1 cellular context compared by ENCODE assay signal in genomic region chr2:20422679-20423271, GRCh38.
TF ChIP-seq lines count a peak whose summit lies in the region.

No MANE protein-coding gene starts in this region.

TF ChIP-seq in HepG2, 621 proteins besides CTCF, POLR2A, EP300 and RAD21 (continued from another document):
- peak; percentile 55 for TF ChIP-seq ZBTB33 (CRISPR knock-in tag; IDR thresholded peaks at IDR 0.05)
- TF ChIP-seq TCF7 (IDR thresholded peaks at IDR 0.05; ENCODE audit: low read depth): no peak
- no peak for TF ChIP-seq ZNF180 (CRISPR knock-in tag; IDR thresholded peaks at IDR 0.05; ENCODE audit: borderline replicate concordance, low read depth)
- TF ChIP-seq LRRFIP1 (CRISPR knock-in tag; conservative IDR thresholded peaks at IDR 0.05): no peak
- TF ChIP-seq, protein P1, sequence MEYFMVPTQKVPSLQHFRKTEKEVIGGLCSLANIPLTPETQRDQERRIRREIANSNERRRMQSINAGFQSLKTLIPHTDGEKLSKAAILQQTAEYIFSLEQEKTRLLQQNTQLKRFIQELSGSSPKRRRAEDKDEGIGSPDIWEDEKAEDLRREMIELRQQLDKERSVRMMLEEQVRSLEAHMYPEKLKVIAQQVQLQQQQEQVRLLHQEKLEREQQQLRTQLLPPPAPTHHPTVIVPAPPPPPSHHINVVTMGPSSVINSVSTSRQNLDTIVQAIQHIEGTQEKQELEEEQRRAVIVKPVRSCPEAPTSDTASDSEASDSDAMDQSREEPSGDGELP (IDR thresholded peaks at IDR 0.05; ENCODE audit: borderline replicate concordance, low read depth): peak; percentile 84
- TF ChIP-seq TEAD3 (CRISPR knock-in tag; optimal IDR thresholded peaks at IDR 0.05; ENCODE audit: borderline replicate concordance): peak; percentile 5
- no peak for TF ChIP-seq TFE3 (CRISPR knock-in tag; IDR thresholded peaks at IDR 0.05)
- no peak for TF ChIP-seq HDAC1 (CRISPR knock-in tag; IDR thresholded peaks at IDR 0.05)
- TF ChIP-seq, protein P2, sequence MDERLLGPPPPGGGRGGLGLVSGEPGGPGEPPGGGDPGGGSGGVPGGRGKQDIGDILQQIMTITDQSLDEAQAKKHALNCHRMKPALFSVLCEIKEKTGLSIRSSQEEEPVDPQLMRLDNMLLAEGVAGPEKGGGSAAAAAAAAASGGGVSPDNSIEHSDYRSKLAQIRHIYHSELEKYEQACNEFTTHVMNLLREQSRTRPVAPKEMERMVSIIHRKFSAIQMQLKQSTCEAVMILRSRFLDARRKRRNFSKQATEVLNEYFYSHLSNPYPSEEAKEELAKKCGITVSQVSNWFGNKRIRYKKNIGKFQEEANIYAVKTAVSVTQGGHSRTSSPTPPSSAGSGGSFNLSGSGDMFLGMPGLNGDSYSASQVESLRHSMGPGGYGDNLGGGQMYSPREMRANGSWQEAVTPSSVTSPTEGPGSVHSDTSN (CRISPR knock-in tag; IDR thresholded peaks at IDR 0.05): peak; percentile 40; the same call in 1 of the 2 replicates
- TF ChIP-seq NCOA5 (CRISPR knock-in tag; IDR thresholded peaks at IDR 0.05): no peak
- TF ChIP-seq, protein P3, sequence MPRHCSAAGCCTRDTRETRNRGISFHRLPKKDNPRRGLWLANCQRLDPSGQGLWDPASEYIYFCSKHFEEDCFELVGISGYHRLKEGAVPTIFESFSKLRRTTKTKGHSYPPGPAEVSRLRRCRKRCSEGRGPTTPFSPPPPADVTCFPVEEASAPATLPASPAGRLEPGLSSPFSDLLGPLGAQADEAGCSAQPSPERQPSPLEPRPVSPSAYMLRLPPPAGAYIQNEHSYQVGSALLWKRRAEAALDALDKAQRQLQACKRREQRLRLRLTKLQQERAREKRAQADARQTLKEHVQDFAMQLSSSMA (CRISPR knock-in tag; IDR thresholded peaks at IDR 0.05): no peak
- TF ChIP-seq ZFP36L1 (CRISPR knock-in tag; IDR thresholded peaks at IDR 0.05): no peak
- 0 out of 2 replicates have a peak, but pooled peaks have one; percentile 40 for TF ChIP-seq KDM5B (CRISPR knock-in tag; IDR thresholded peaks at IDR 0.05; ENCODE audit: borderline replicate concordance)
- TF ChIP-seq ZNF790 (CRISPR knock-in tag; IDR thresholded peaks at IDR 0.05; ENCODE audit: borderline replicate concordance): no peak
- no peak for TF ChIP-seq ZNF33B (CRISPR knock-in tag; IDR thresholded peaks at IDR 0.05)
- no peak for TF ChIP-seq NFYB (CRISPR knock-in tag; IDR thresholded peaks at IDR 0.05)
- TF ChIP-seq ZNF136 (CRISPR knock-in tag; IDR thresholded peaks at IDR 0.05; ENCODE audit: low read depth): peak; percentile 81; the same call in 1 of the 2 replicates
- 0 out of 2 replicates have a peak, but pooled peaks have one; percentile 47 for TF ChIP-seq ZNF747 (CRISPR knock-in tag; IDR thresholded peaks at IDR 0.05; ENCODE audit: borderline replicate concordance)
- 0 out of 2 replicates have a peak, but pooled peaks have one; percentile 52 for TF ChIP-seq TGIF2 (CRISPR knock-in tag; IDR thresholded peaks at IDR 0.05)
- TF ChIP-seq CBX1 (IDR thresholded peaks at IDR 0.05; ENCODE audit: low read depth): no peak
- TF ChIP-seq TP53 (CRISPR knock-in tag; conservative IDR thresholded peaks at IDR 0.05): no peak
- no peak for TF ChIP-seq SAP130 (CRISPR knock-in tag; IDR thresholded peaks at IDR 0.05; ENCODE audit: low read depth)
- TF ChIP-seq ZNF30 (CRISPR knock-in tag; IDR thresholded peaks at IDR 0.05): no peak
- TF ChIP-seq MEIS2 (CRISPR knock-in tag; IDR thresholded peaks at IDR 0.05): no peak
- 0 out of 2 replicates have a peak, but pooled peaks have one; percentile 22 for TF ChIP-seq SMC3 (IDR thresholded peaks at IDR 0.05; ENCODE audit: low read length)
- 0 out of 2 replicates have a peak, but pooled peaks have one; percentile 14 for TF ChIP-seq RFXAP (CRISPR knock-in tag; IDR thresholded peaks at IDR 0.05; ENCODE audit: borderline replicate concordance)
- TF ChIP-seq ZNF691 (CRISPR knock-in tag; IDR thresholded peaks at IDR 0.05; ENCODE audit: borderline replicate concordance, low read depth): peak; percentile 33; the same call in 1 of the 2 replicates
- no peak for TF ChIP-seq KDM4B (CRISPR knock-in tag; IDR thresholded peaks at IDR 0.05)
- peak; percentile 6; the same call in 1 of the 2 replicates for TF ChIP-seq ZMYM4 (CRISPR knock-in tag; IDR thresholded peaks at IDR 0.05)
- TF ChIP-seq ZSCAN31 (CRISPR knock-in tag; IDR thresholded peaks at IDR 0.05; ENCODE audit: low read depth): no peak
- TF ChIP-seq, protein P4, sequence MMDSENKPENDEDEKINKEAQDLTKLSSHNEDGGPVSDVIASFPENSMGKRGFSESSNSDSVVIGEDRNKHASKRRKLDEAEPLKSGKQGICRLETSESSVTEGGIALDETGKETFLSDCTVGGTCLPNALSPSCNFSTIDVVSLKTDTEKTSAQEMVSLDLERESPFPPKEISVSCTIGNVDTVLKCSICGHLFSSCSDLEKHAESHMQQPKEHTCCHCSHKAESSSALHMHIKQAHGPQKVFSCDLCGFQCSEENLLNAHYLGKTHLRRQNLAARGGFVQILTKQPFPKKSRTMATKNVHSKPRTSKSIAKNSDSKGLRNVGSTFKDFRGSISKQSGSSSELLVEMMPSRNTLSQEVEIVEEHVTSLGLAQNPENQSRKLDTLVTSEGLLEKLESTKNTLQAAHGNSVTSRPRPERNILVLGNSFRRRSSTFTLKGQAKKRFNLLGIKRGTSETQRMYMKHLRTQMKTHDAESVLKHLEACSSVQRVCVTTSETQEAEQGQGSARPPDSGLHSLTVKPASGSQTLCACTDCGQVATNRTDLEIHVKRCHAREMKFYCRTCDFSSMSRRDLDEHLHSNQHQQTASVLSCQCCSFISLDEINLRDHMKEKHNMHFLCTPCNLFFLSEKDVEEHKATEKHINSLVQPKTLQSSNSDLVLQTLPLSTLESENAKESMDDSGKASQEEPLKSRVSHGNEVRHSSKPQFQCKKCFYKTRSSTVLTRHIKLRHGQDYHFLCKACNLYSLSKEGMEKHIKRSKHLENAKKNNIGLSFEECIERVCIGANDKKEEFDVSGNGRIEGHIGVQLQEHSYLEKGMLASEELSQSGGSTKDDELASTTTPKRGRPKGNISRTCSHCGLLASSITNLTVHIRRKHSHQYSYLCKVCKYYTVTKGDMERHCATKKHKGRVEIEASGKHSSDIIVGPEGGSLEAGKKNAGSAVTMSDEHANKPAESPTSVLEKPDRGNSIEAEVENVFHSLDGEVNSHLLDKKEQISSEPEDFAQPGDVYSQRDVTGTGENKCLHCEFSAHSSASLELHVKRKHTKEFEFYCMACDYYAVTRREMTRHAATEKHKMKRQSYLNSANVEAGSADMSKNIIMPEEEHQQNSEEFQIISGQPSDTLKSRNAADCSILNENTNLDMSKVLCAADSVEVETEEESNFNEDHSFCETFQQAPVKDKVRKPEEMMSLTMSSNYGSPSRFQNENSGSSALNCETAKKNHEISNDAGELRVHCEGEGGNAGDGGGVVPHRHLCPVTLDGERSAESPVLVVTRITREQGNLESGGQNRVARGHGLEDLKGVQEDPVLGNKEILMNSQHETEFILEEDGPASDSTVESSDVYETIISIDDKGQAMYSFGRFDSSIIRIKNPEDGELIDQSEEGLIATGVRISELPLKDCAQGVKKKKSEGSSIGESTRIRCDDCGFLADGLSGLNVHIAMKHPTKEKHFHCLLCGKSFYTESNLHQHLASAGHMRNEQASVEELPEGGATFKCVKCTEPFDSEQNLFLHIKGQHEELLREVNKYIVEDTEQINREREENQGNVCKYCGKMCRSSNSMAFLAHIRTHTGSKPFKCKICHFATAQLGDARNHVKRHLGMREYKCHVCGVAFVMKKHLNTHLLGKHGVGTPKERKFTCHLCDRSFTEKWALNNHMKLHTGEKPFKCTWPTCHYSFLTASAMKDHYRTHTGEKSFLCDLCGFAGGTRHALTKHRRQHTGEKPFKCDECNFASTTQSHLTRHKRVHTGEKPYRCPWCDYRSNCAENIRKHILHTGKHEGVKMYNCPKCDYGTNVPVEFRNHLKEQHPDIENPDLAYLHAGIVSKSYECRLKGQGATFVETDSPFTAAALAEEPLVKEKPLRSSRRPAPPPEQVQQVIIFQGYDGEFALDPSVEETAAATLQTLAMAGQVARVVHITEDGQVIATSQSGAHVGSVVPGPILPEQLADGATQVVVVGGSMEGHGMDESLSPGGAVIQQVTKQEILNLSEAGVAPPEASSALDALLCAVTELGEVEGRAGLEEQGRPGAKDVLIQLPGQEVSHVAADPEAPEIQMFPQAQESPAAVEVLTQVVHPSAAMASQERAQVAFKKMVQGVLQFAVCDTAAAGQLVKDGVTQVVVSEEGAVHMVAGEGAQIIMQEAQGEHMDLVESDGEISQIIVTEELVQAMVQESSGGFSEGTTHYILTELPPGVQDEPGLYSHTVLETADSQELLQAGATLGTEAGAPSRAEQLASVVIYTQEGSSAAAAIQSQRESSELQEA (CRISPR knock-in tag; IDR thresholded peaks at IDR 0.05; ENCODE audit: not compliant biosample characterization): peak; percentile 18
- no peak for TF ChIP-seq LCORL (IDR thresholded peaks at IDR 0.05)
- 0 out of 2 replicates have a peak, but pooled peaks have one; percentile 1 for TF ChIP-seq LCORL (CRISPR knock-in tag; IDR thresholded peaks at IDR 0.05)
- peak; percentile 75 for TF ChIP-seq STAG1 (CRISPR knock-in tag; IDR thresholded peaks at IDR 0.05)
